ENCODE assay signal across 9 cellular contexts in the genomic region with DNA sequence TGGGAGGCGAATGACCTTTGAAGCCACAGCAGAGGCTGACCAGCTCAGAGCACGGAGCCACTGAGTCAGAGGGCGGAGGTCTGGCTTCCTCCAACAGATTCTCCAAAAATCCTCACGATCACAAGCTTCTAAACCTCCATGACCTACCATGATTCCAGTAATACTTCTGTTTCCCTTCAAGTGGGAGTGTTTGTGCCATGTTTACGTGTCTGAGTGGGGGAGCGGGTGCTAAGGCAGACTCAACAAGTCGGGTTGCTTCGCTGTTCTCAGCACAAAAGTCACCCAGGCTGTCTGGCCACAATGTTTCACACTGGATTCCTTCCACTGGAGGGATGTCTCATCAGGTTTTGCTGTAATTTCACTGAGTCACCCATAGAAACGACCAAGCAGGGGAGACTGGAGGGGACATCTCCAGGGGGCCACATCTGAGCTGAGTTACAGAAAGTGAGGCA.
DNase-seq lines count a peak whose midpoint lies in the region; ATAC-seq and TF ChIP-seq lines count a peak whose summit lies in the region.
"Had no signal": no experiment of that assay in that cellular context is flagged by ENCODE, and none has a peak within 500 bp of the region (broad histone marks: within the 10 kb centered on the region; RNA-seq: fewer than 3 reads in every experiment).

No MANE protein-coding gene starts in this region.

- H3K36me3 Mint-ChIP-seq in osteocyte (ENCODE audit: unreplicated experiment): peaks cover 18% of the 10 kb centered on the region

- H3K9me3 Mint-ChIP-seq in osteocyte (ENCODE audit: unreplicated experiment): no peaks in the 10 kb centered on the region
- H3K9me3 Mint-ChIP-seq: neural crest cell had no signal

- ATAC-seq in HG02938 (IDR thresholded peaks at IDR 0.05; ENCODE audit: unreplicated experiment): no peak

- DNase-seq in Ammon's horn (ENCODE audit: low spot score): peak; percentile 50
- DNase-seq in dedifferentiated amniotic fluid mesenchymal stem cell (ENCODE audit: extremely low spot score): peak; percentile 86
- no peak for DNase-seq in osteocyte (ENCODE audit: extremely low spot score, unreplicated experiment)
- no peak for DNase-seq in DMS53 (lab: John Stamatoyannopoulos, UW)
- no peak for DNase-seq in RPMI8226
- no peak for DNase-seq in MV-4-11 (lab: John Stamatoyannopoulos, UW)

- TF ChIP-seq RAD21 in Ishikawa (IDR thresholded peaks at IDR 0.05; ENCODE audit: low read depth): no peak

- H3K4me3 Mint-ChIP-seq in osteocyte (ENCODE audit: unreplicated experiment): no peak overlapping the region
- H3K4me3 Mint-ChIP-seq: neural crest cell had no signal

- TF ChIP-seq EP300 in Ishikawa (IDR thresholded peaks at IDR 0.05; ENCODE audit: borderline replicate concordance): no peak

- no peaks in the 10 kb centered on the region for H3K27me3 Mint-ChIP-seq in osteocyte (ENCODE audit: unreplicated experiment)

- peak overlapping the region; percentile 82 for H3K27ac Mint-ChIP-seq in osteocyte (ENCODE audit: unreplicated experiment)

- peak; percentile 52 for TF ChIP-seq CTCF in osteocyte (IDR thresholded peaks at IDR 0.05)

- H3K4me1 Mint-ChIP-seq in osteocyte (ENCODE audit: unreplicated experiment): peaks cover 77% of the 10 kb centered on the region

TF ChIP-seq in Ishikawa, 13 proteins besides CTCF, POLR2A, EP300 and RAD21:
- TF ChIP-seq YY1 (IDR thresholded peaks at IDR 0.05; ENCODE audit: low read depth) (no peak), FOXM1 (IDR thresholded peaks at IDR 0.05; ENCODE audit: borderline replicate concordance, low read depth) (no peak), EGR1 (IDR thresholded peaks at IDR 0.05) (no peak), TEAD4 (IDR thresholded peaks at IDR 0.05) (0 out of 2 replicates have a peak, but pooled peaks have one; percentile 7), NFIC (IDR thresholded peaks at IDR 0.05) (no peak)

Comparison
In these comparisons a context has a peak if more than half of its experiments do, and no peak if none do; other contexts are left out.
1. DNase-seq: peak in Ammon's horn (single experiment) and dedifferentiated amniotic fluid mesenchymal stem cell (single experiment); none in osteocyte (single experiment), DMS53 (single experiment), RPMI8226 (single experiment) and MV-4-11 (single experiment).